Comparison of ENCODE assay signal across 9 cellular contexts in the genomic region with DNA sequence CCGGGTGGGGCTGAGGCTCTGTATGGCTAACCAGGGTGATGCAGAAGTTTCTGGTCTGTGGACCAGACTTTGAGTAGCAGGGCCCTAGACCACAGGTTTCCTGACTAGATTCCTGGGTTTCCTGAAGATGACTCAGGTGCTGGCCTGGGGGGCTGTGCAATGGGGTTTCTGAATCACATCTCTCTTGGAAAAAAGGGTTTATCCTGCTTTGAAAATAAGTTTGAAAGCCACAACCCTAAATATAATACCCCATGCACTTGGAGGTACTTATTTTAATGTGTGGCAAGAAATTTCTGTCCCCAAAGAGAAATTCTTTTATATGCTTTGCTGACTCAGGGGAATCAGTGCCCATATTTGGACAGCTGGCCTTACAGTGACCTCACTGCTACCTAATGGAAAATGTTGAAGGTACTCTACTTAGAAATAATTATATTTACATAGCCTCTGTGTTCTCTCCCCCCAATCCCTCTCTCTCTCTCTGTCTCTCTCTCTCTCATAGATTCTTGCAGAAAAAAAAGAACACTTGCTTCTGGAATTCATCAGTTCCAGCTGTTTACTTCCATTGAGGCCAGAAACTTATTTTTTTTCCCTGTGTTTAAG.
DNase-seq lines count a peak whose midpoint lies in the region; ATAC-seq and TF ChIP-seq lines count a peak whose summit lies in the region.
"Had no signal": no experiment of that assay in that cellular context is flagged by ENCODE, and none has a peak within 500 bp of the region (broad histone marks: within the 10 kb centered on the region; RNA-seq: fewer than 3 reads in every experiment).

No MANE protein-coding gene starts in this region.

- no peaks in the 10 kb centered on the region for H3K9me3 Mint-ChIP-seq in activated CD4-positive, alpha-beta T cell treated with anti-CD3 and anti-CD28 coated beads for 36 hours (ENCODE audit: low read depth)
- no peaks in the 10 kb centered on the region for H3K9me3 Mint-ChIP-seq in activated CD4-positive, alpha-beta T cell treated with anti-CD3 and anti-CD28 coated beads, Interleukin-2, amount 10 ng/mL, durations not matched to agents 7 days and 5 days

- no peak overlapping the region for H3K4me2 ChIP-seq in PC-3 (ENCODE audit: low read length)

- no peak for TF ChIP-seq POLR2A in suprapubic skin (IDR thresholded peaks at IDR 0.05)

- H3K27ac Mint-ChIP-seq in activated CD4-positive, alpha-beta T cell treated with anti-CD3 and anti-CD28 coated beads for 36 hours: peak overlapping the region; percentile 25
- no peak overlapping the region for H3K27ac Mint-ChIP-seq in activated CD4-positive, alpha-beta T cell treated with anti-CD3 and anti-CD28 coated beads, Interleukin-2, amount 10 ng/mL, durations not matched to agents 7 days and 5 days

- no peak overlapping the region for H3K4me3 Mint-ChIP-seq in activated CD4-positive, alpha-beta T cell treated with anti-CD3 and anti-CD28 coated beads for 36 hours
- no peak overlapping the region for H3K4me3 Mint-ChIP-seq in activated CD4-positive, alpha-beta T cell treated with anti-CD3 and anti-CD28 coated beads, Interleukin-2, amount 10 ng/mL, durations not matched to agents 7 days and 5 days

- CTCF ChIA-PET in activated CD4-positive, alpha-beta T cell treated with anti-CD3 and anti-CD28 coated beads for 36 hours (lab: Charles Lee): interaction anchor here (0.6 kb wide), 1 partner anchor 376 kb away, joined by 3 read pairs; no protein-coding TSS in a partner anchor
- CTCF ChIA-PET in activated CD4-positive, alpha-beta T cell treated with anti-CD3 and anti-CD28 coated beads, Interleukin-2, amount 10 ng/mL, durations not matched to agents 7 days and 5 days (lab: Charles Lee): interaction anchor here (1.1 to 1.4 kb wide), 3 partner anchors 10 to 180 kb away, joined by 3 to 4 read pairs (median 3); no protein-coding TSS in a partner anchor
- CTCF ChIA-PET in PC-3 (lab: Charles Lee): no interaction called here

- H3K4me1 ChIP-seq in PC-3 (ENCODE audit: insufficient read depth, low read length) (peaks cover 13% of the 10 kb centered on the region), suprapubic skin (peaks cover 55% of the 10 kb centered on the region)

- H3K9me2 ChIP-seq in PC-3 (replicated peaks; ENCODE audit: low read length): no peaks in the 10 kb centered on the region

- H3K36me3 ChIP-seq in PC-3 (ENCODE audit: low read depth, low read length): no peaks in the 10 kb centered on the region
- H3K36me3 ChIP-seq in suprapubic skin: no peaks in the 10 kb centered on the region

- no peaks in the 10 kb centered on the region for H3K27me3 Mint-ChIP-seq in activated CD4-positive, alpha-beta T cell treated with anti-CD3 and anti-CD28 coated beads for 36 hours
- no peaks in the 10 kb centered on the region for H3K27me3 Mint-ChIP-seq in activated CD4-positive, alpha-beta T cell treated with anti-CD3 and anti-CD28 coated beads, Interleukin-2, amount 10 ng/mL, durations not matched to agents 7 days and 5 days

- H3K79me2 ChIP-seq in PC-3 (ENCODE audit: low read length): no peaks in the 10 kb centered on the region

- intact Hi-C loops in activated CD4-positive, alpha-beta T cell treated with anti-CD3 and anti-CD28 coated beads for 36 hours (cut with DNase I, micrococcal nuclease): no loop called here
- intact Hi-C loops in PC-3 (cut with micrococcal nuclease) (no loop called here), sciatic nerve (cut with DNase I) (no loop called here)

- WGBS in suprapubic skin: 69% methylated on average over 1 of the region's 1 CpG

- no peak overlapping the region for H3K9ac ChIP-seq in PC-3 (ENCODE audit: low read length)

- H3K9me3 ChIP-seq in PC-3 (ENCODE audit: low read length) (no peaks in the 10 kb centered on the region), suprapubic skin (no peaks in the 10 kb centered on the region)
- H3K9me3 ChIP-seq: psoas muscle had no signal

- TF ChIP-seq CTCF in PC-3 (conservative IDR thresholded peaks at IDR 0.05; ENCODE audit: low read depth, low read length) (no peak), suprapubic skin (IDR thresholded peaks at IDR 0.05) (no peak)

- H3K27me3 ChIP-seq in PC-3 (ENCODE audit: low read length) (no peaks in the 10 kb centered on the region), suprapubic skin (no peaks in the 10 kb centered on the region)

- H3K27ac ChIP-seq in PC-3 (ENCODE audit: low read length) (peak overlapping the region; percentile 22), suprapubic skin (peak overlapping the region; percentile 12)
- H3K27ac ChIP-seq: psoas muscle had no signal

- no peak for TF ChIP-seq EP300 in suprapubic skin (IDR thresholded peaks at IDR 0.05)

- no peak for DNase-seq in activated CD4-positive, alpha-beta T cell treated with anti-CD3 and anti-CD28 coated beads for 36 hours
- no peak for DNase-seq in activated CD4-positive, alpha-beta T cell treated with anti-CD3 and anti-CD28 coated beads, Interleukin-2, amount 10 ng/mL, durations not matched to agents 7 days and 5 days
- DNase-seq in PC-3 (peak; percentile 58), fibroblast of gingiva (ENCODE audit: low read depth) (peak; percentile 74), suprapubic skin (ENCODE audit: low spot score in 2 of 2) (no peak), germinal center (ENCODE audit: low spot score) (no peak), sciatic nerve (ENCODE audit: low spot score) (no peak)
- DNase-seq: psoas muscle had no signal

- no TSS peak for BruUV-seq in PC-3 (replicated peaks; lab: Mats Ljungman, UMichigan)

- H4K20me1 ChIP-seq in PC-3 (ENCODE audit: low read length): no peaks in the 10 kb centered on the region

- H3K36me3 Mint-ChIP-seq in activated CD4-positive, alpha-beta T cell treated with anti-CD3 and anti-CD28 coated beads for 36 hours (ENCODE audit: low read depth): no peaks in the 10 kb centered on the region
- no peaks in the 10 kb centered on the region for H3K36me3 Mint-ChIP-seq in activated CD4-positive, alpha-beta T cell treated with anti-CD3 and anti-CD28 coated beads, Interleukin-2, amount 10 ng/mL, durations not matched to agents 7 days and 5 days (ENCODE audit: low read depth)

- H2AFZ ChIP-seq in PC-3 (ENCODE audit: low read length): no peak overlapping the region

- POLR2A ChIA-PET in activated CD4-positive, alpha-beta T cell treated with anti-CD3 and anti-CD28 coated beads for 36 hours (lab: Charles Lee): no interaction called here
- POLR2A ChIA-PET in activated CD4-positive, alpha-beta T cell treated with anti-CD3 and anti-CD28 coated beads, Interleukin-2, amount 10 ng/mL, durations not matched to agents 7 days and 5 days (lab: Charles Lee): no interaction called here
- POLR2A ChIA-PET in PC-3 (lab: Charles Lee; ENCODE audit: unreplicated experiment): no interaction called here

- H3F3A ChIP-seq in PC-3 (ENCODE audit: low read length, unreplicated experiment): no peaks in the 10 kb centered on the region

- peaks cover 25% of the 10 kb centered on the region for H3K4me1 Mint-ChIP-seq in activated CD4-positive, alpha-beta T cell treated with anti-CD3 and anti-CD28 coated beads for 36 hours
- H3K4me1 Mint-ChIP-seq in activated CD4-positive, alpha-beta T cell treated with anti-CD3 and anti-CD28 coated beads, Interleukin-2, amount 10 ng/mL, durations not matched to agents 7 days and 5 days: peaks cover 28% of the 10 kb centered on the region

- ATAC-seq in activated CD4-positive, alpha-beta T cell treated with anti-CD3 and anti-CD28 coated beads for 36 hours: peak; percentile 33
- ATAC-seq in PC-3 (peak; percentile 45; the same call in 1 of the 2 replicates), sciatic nerve (no peak), GM21723 (IDR thresholded peaks at IDR 0.05; ENCODE audit: unreplicated experiment) (no peak)
- ATAC-seq: psoas muscle had no signal

- H3K4me3 ChIP-seq in PC-3 (ENCODE audit: low read length) (no peak overlapping the region), suprapubic skin (no peak overlapping the region)
- H3K4me3 ChIP-seq: psoas muscle had no signal

Comparison
In these comparisons a context has a peak if more than half of its experiments do, and no peak if none do; other contexts are left out.
1. ATAC-seq: peak in activated CD4-positive, alpha-beta T cell treated with anti-CD3 and anti-CD28 coated beads for 36 hours (single experiment) and PC-3 (single experiment); none in sciatic nerve (single experiment) and GM21723 (single experiment).
2. DNase-seq: peak in PC-3 (single experiment) and fibroblast of gingiva (single experiment); none in activated CD4-positive, alpha-beta T cell treated with anti-CD3 and anti-CD28 coated beads for 36 hours (single experiment), activated CD4-positive, alpha-beta T cell treated with anti-CD3 and anti-CD28 coated beads, Interleukin-2, amount 10 ng/mL, durations not matched to agents 7 days and 5 days (single experiment), suprapubic skin (0 of 2), germinal center (single experiment) and sciatic nerve (single experiment).